Comparison of ENCODE assay signal across 8 cellular contexts in genomic region chr6:143842902-143843688, GRCh38. TPM values are rescaled to one million over a fixed set of nuclear protein-coding genes. Genes with fewer than 3 reads are reported as not detected.
DNase-seq lines count a peak whose midpoint lies in the region; ATAC-seq, FAIRE-seq and TF ChIP-seq lines count a peak whose summit lies in the region.

Gene LTV1 (plus strand): TSS chr6:143843338. CDS start chr6:143843478, 140 bp downstream.

- H3K23me2 ChIP-seq in H1 (ENCODE audit: low read depth, low read length) = no peaks in the 10 kb centered on the region; the same call in 1 of the 2 replicates

- H3K27me3 ChIP-seq in H1 (replicated peaks in 1 of 4; ENCODE audit: control insufficient read depth in 3 of 4, extremely low read depth in 1 of 4, insufficient read depth in 3 of 4, low read length in 3 of 4) = no peaks in the 10 kb centered on the region; a peak in 1 of 7 replicates

- peak within 1 kb of the TSS; percentile 40; the same call in 1 of the 2 replicates for H2BK15ac ChIP-seq in H1 (ENCODE audit: low read length)

- H2BK12ac ChIP-seq in H1 (ENCODE audit: low read depth, low read length) = no peak within 1 kb of the TSS; the same call in 1 of the 2 replicates

- H3K27me3 Mint-ChIP-seq in memory B cell = no peaks in the 10 kb centered on the region

- peaks cover 11% of the 10 kb centered on the region for H3K36me3 Mint-ChIP-seq in memory B cell

- peak within 1 kb of the TSS; percentile 90 for H4K5ac ChIP-seq in H1 (ENCODE audit: insufficient read length, low read depth, low read length)

- FAIRE-seq in HTR-8/SVneo (lab: Jason Lieb, UNC) (peak; percentile 88), H1 (lab: Jason Lieb, UNC) (no peak)

- peak within 1 kb of the TSS; percentile 96 for H3K27ac Mint-ChIP-seq in memory B cell

- H3K9me3 Mint-ChIP-seq in memory B cell = peaks cover 4% of the 10 kb centered on the region

- no peak; a peak in 1 of 4 replicates for TF ChIP-seq RAD21 in H1 (IDR thresholded peaks at IDR 0.05 in 1 of 2, conservative IDR thresholded peaks at IDR 0.05 in 1 of 2; ENCODE audit: low read depth in 2 of 2, low read length in 2 of 2)

- peaks cover 10 to 38% (median 24%) of the 10 kb centered on the region in 4 experiments for H3K36me3 ChIP-seq in H1 (ENCODE audit: control insufficient read depth in 2 of 4, insufficient read depth in 4 of 4, low read length in 3 of 4)

- no peaks in the 10 kb centered on the region for H3K9me3 ChIP-seq in H1 (ENCODE audit: insufficient read depth in 2 of 2, low read depth in 1 of 2, low read length in 1 of 2)

- TF ChIP-seq EP300 in H1 (IDR thresholded peaks at IDR 0.05; ENCODE audit: borderline replicate concordance in 1 of 2, low read depth in 2 of 2, low read length in 2 of 2) = no peak; a peak in 1 of 3 replicates

- peaks cover 5% of the 10 kb centered on the region; the same call in 1 of the 2 replicates for H3K79me1 ChIP-seq in H1 (ENCODE audit: low read depth, low read length)

- peaks cover 16% of the 10 kb centered on the region for H3K4me1 Mint-ChIP-seq in memory B cell

- H3K56ac ChIP-seq in H1 (replicated peaks; ENCODE audit: insufficient read length, low read depth, low read length) = peak within 1 kb of the TSS; percentile 52

- no peak for TF ChIP-seq CTCF in H1 (IDR thresholded peaks at IDR 0.05; ENCODE audit: control extremely low read depth in 1 of 3, insufficient read depth in 1 of 3, low read depth in 1 of 3, low read length in 3 of 3)

- no peak within 1 kb of the TSS for H3K14ac ChIP-seq in H1 (ENCODE audit: insufficient read length)

- DNase-seq in COLO829 (ENCODE audit: low spot score) = peak; percentile 94
- peak; percentile 96 for DNase-seq in HTR-8/SVneo (ENCODE audit: insufficient read length, low spot score)
- DNase-seq in NOMO-1 treated with dmso at 0.1 percent for 144 hours (lab: John Stamatoyannopoulos, UW; ENCODE audit: unreplicated experiment) = peak; percentile 94
- peak; percentile 77 to 84 (median 80) for DNase-seq in activated CD8-positive, alpha-beta memory T cell treated with anti-CD3 and anti-CD28 coated beads for 48 hours (ENCODE audit: low read depth in 2 of 3, low spot score in 2 of 3)
- DNase-seq in H1 (ENCODE audit: low read depth in 1 of 2, low spot score in 2 of 2) = peak; percentile 88 to 96
- peak; percentile 86 to 89 for DNase-seq in memory B cell (ENCODE audit: low spot score in 2 of 2)
- DNase-seq in stimulated activated CD8-positive, alpha-beta memory T cell treated with anti-CD3 and anti-CD28 coated beads, Interleukin-12 subunit alpha, Interleukin-12 subunit beta, amount 100 ng/mL, for 24 hours (ENCODE audit: extremely low read depth) = peak; percentile 80

- peak within 1 kb of the TSS; percentile 60 for H4K91ac ChIP-seq in H1 (replicated peaks; ENCODE audit: insufficient read length, low read length)

- H2AFZ ChIP-seq in H1 (ENCODE audit: low read length) = peak within 1 kb of the TSS; percentile 47; the same call in 1 of the 2 replicates

- H3K79me2 ChIP-seq in H1 (ENCODE audit: control insufficient read depth in 1 of 2, insufficient read depth in 2 of 2, low read length in 2 of 2) = peaks cover 5 to 37% of the 10 kb centered on the region in 2 experiments; a peak in 3 of 4 replicates

- H4K8ac ChIP-seq in H1 (ENCODE audit: extremely low read depth, insufficient read depth, low read length) = peak within 1 kb of the TSS; percentile 93; the same call in 1 of the 2 replicates

- H3K4me3 ChIP-seq in H1 (ENCODE audit: extremely low read depth in 1 of 4, insufficient read depth in 2 of 4, low read depth in 3 of 4, low read length in 4 of 4) = peak within 1 kb of the TSS; percentile 80 to 97 (median 96)

- H3K4me2 ChIP-seq in H1 (ENCODE audit: insufficient read depth in 1 of 2, low read depth in 2 of 2, low read length in 2 of 2) = peak within 1 kb of the TSS; percentile 82 to 85

- H4K20me1 ChIP-seq in H1 (replicated peaks in 1 of 2; ENCODE audit: control insufficient read depth in 1 of 2, insufficient read depth in 2 of 2, low read length in 2 of 2) = peaks cover 0 to 1% of the 10 kb centered on the region in 2 experiments

- ATAC-seq in GM21367 (IDR thresholded peaks at IDR 0.05; ENCODE audit: unreplicated experiment) (peak; percentile 100), memory B cell (ENCODE audit: low read depth) (peak; percentile 97)

- H2BK5ac ChIP-seq in H1 (ENCODE audit: low read depth, low read length) = peak within 1 kb of the TSS; percentile 93

- peak within 1 kb of the TSS; percentile 87 for H3K27ac ChIP-seq in H1 (ENCODE audit: low read depth, low read length)

- CTCF ChIA-PET in H1 (lab: Charles Lee; ENCODE audit: partially characterized antibody) = interaction anchor here (0.6 to 4.4 kb wide), 10 partner anchors 22 to 330 kb away, joined by 3 to 22 read pairs (median 3); no protein-coding TSS in a partner anchor

- POLR2A ChIA-PET in H1 (lab: Charles Lee; ENCODE audit: partially characterized antibody) = interaction anchor here (0.8 to 3.6 kb wide), 29 partner anchors 8 to 331 kb away, joined by 3 to 20 read pairs (median 4); partner anchors contain the start of genes PHACTR2 and ZC2HC1B

- 2% methylated on average over 64 of the region's 64 CpGs; no CpG with 5 or more reads in 1 of the 2 experiments for WGBS in H1 (ENCODE audit: extremely low coverage in 1 of 2, insufficient coverage in 1 of 2, insufficient read length in 1 of 2, insufficient replicate concordance in 2 of 2, low coverage in 1 of 2, low lambda C conversion rate in 2 of 2, missing lambda C conversion rate in 1 of 2), 2 experiments

- H2AK5ac ChIP-seq in H1 (ENCODE audit: low read depth, low read length) = peak within 1 kb of the TSS; percentile 79

- peak in 1 of 2 experiments; percentile 90; a peak in 2 of 3 replicates for TF ChIP-seq POLR2A in H1 (IDR thresholded peaks at IDR 0.05; ENCODE audit: control extremely low read depth in 1 of 2, low read depth in 2 of 2, low read length in 2 of 2)

- H3K9ac ChIP-seq in H1 (replicated peaks in 1 of 4; ENCODE audit: extremely low read depth in 1 of 4, low read depth in 3 of 4, low read length in 3 of 4) = peak within 1 kb of the TSS; percentile 81 to 96 (median 96)

- H2BK120ac ChIP-seq in H1 (replicated peaks; ENCODE audit: low read depth, low read length) = no peak within 1 kb of the TSS

- no peak within 1 kb of the TSS for H2BK20ac ChIP-seq in H1 (ENCODE audit: low read length)

- 0 out of 7 replicates have a peak, but pooled peaks cover 0 to 2% (median 0%) of the 10 kb centered on the region in 4 experiments for H3K4me1 ChIP-seq in H1 (replicated peaks in 1 of 4; ENCODE audit: control insufficient read depth in 3 of 4, insufficient read depth in 4 of 4, low read length in 3 of 4)

- no peak within 1 kb of the TSS for H3K23ac ChIP-seq in H1 (ENCODE audit: insufficient read length)

- H3K4ac ChIP-seq in H1 (replicated peaks; ENCODE audit: insufficient read length, low read depth, low read length) = no peak within 1 kb of the TSS

- H3K4me3 Mint-ChIP-seq in memory B cell = peak within 1 kb of the TSS; percentile 96

- H3K18ac ChIP-seq in H1 (ENCODE audit: extremely low read depth, low read length) = peak within 1 kb of the TSS; percentile 73

TF ChIP-seq in H1, 55 proteins besides CTCF, POLR2A, EP300 and RAD21 (continues in another document):
- TF ChIP-seq SIN3A (conservative IDR thresholded peaks at IDR 0.05 in 1 of 2, IDR thresholded peaks at IDR 0.05 in 1 of 2; ENCODE audit: low read depth in 1 of 2, low read length in 2 of 2) (peak; percentile 92 to 95), ZNF274 (IDR thresholded peaks at IDR 0.05; ENCODE audit: borderline replicate concordance, extremely low read depth, low read length) (no peak), TEAD4 (IDR thresholded peaks at IDR 0.05; ENCODE audit: low read depth, low read length) (0 out of 2 replicates have a peak, but pooled peaks have one; percentile 3), SP1 (IDR thresholded peaks at IDR 0.05; ENCODE audit: low read depth, low read length) (peak; percentile 81), KDM1A (IDR thresholded peaks at IDR 0.05; ENCODE audit: borderline replicate concordance, low read length) (no peak), PHF8 (conservative IDR thresholded peaks at IDR 0.05; ENCODE audit: low read depth, low read length) (peak; percentile 89), BRCA1 (IDR thresholded peaks at IDR 0.05; ENCODE audit: low read depth, low read length) (peak; percentile 90), CHD2 (IDR thresholded peaks at IDR 0.05; ENCODE audit: low read length) (peak; percentile 98), HDAC2 (IDR thresholded peaks at IDR 0.05; ENCODE audit: borderline replicate concordance in 1 of 2, low read depth in 2 of 2, low read length in 2 of 2) (peak in 1 of 2 experiments; percentile 93; a peak in 2 of 4 replicates), POLR2AphosphoS5 (IDR thresholded peaks at IDR 0.05; ENCODE audit: low read depth, low read length) (peak; percentile 86; the same call in 1 of the 2 replicates), CEBPB (IDR thresholded peaks at IDR 0.05; ENCODE audit: low read depth, low read length) (0 out of 2 replicates have a peak, but pooled peaks have one; percentile 1), GABPA (IDR thresholded peaks at IDR 0.05; ENCODE audit: borderline replicate concordance, insufficient read depth, low read length) (0 out of 2 replicates have a peak, but pooled peaks have one; percentile 59), TBP (IDR thresholded peaks at IDR 0.05; ENCODE audit: low read depth, low read length) (peak; percentile 53; the same call in 1 of the 2 replicates), SP4 (IDR thresholded peaks at IDR 0.05; ENCODE audit: low read length) (peak; percentile 87), SP2 (IDR thresholded peaks at IDR 0.05; ENCODE audit: low read length) (no peak), E2F6 (IDR thresholded peaks at IDR 0.05) (peak; percentile 74), GTF2F1 (IDR thresholded peaks at IDR 0.05; ENCODE audit: borderline replicate concordance, low read depth, low read length) (no peak), BACH1 (IDR thresholded peaks at IDR 0.05; ENCODE audit: low read length) (peak; percentile 2; the same call in 1 of the 2 replicates)

RNA-seq across cellular contexts. Expression of gene LTV1, which starts in this region (rescaled TPM):
- 43.1 and 46.9 TPM in 2 replicates for total RNA-seq in H1 (2021; fragmentation: NEBNext Ultra II Directional; extraction: Animal tissue kit (Norgen Biotek cat#: 25700))
- polyA plus RNA-seq in H1 (2011; rRNA removed) = 5.6 and 8.0 TPM in 2 replicates
- 26.2 TPM for polyA plus RNA-seq in H1 (2011; cell fraction: cytosol; rRNA removed)
- polyA plus RNA-seq in H1 (2011; cell fraction: nucleus; rRNA removed) = 11.4 TPM
- 30.0 to 62.5 TPM (median 35.7 TPM) in 4 replicates for polyA plus RNA-seq in H1 (2012, experiment 1 of 2)
- polyA plus RNA-seq in H1 (2012, experiment 2 of 2) = 3.5 TPM
- polyA plus RNA-seq in H1 (2013, experiment 1 of 2) = 46.0 TPM
- 44.8 TPM for polyA plus RNA-seq in H1 (2013, experiment 2 of 2)
- polyA minus RNA-seq in H1 (2011; rRNA and poly(A)+ RNA removed) = 4.4 and 7.1 TPM in 2 replicates
- polyA minus RNA-seq in H1 (2011; cell fraction: cytosol; rRNA and poly(A)+ RNA removed) = 11.2 TPM
- 12.5 TPM for polyA minus RNA-seq in H1 (2011; cell fraction: nucleus; rRNA and poly(A)+ RNA removed)

Comparison
In these comparisons a context has a peak if more than half of its experiments do, and no peak if none do; other contexts are left out.
1. Peak in every context shown above with its lines: DNase-seq, ATAC-seq, H3K4me3 ChIP-seq and H3K27ac ChIP-seq.